11 cellular contexts compared by ENCODE assay signal in the genomic region with DNA sequence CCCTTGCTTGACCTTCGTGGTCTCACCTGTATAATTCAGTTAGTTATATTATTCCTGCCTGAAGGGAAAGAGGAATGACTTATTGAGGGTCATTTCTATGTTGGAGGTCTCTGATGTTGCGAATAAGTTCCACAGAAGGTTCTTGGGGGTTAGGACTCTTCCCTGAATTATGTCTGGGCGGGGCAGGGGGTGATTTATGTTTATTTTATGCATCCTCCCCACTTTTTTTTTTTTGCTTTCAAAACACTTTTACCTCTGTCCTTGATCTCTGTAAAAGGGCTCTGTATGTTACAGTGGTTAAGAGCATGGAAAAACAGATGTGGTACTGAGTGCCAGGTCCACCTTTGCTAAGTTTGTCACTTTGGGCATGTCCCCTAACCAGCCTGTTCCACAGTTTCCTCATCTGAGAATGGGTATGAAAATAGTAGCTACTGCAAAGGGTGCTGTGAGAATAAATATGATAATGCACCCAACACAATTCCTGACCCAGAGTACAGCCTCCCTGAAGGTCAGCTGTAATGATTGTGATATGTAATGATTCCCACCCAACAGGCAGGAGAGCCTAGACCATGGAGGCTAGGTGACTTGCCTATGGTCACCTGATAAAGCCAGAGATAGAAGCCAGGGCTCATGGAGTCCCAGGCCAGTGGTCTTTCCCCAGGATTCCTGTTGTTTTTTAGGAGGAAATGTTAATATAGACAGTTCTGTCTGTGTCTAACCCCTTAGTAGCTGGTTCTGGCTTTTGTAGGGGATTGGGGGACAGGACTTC. TPM values are rescaled to one million over a fixed set of nuclear protein-coding genes. Genes with fewer than 3 reads are reported as not detected.
DNase-seq lines count a peak whose midpoint lies in the region; ATAC-seq and TF ChIP-seq lines count a peak whose summit lies in the region.
"Had no signal": no experiment of that assay in that cellular context is flagged by ENCODE, and none has a peak within 500 bp of the region (broad histone marks: within the 10 kb centered on the region; RNA-seq: fewer than 3 reads in every experiment).

No MANE protein-coding gene starts in this region.

- TF ChIP-seq CTCF in HCT116 (IDR thresholded peaks at IDR 0.05 in 2 of 3, conservative IDR thresholded peaks at IDR 0.05 in 1 of 3; ENCODE audit: borderline replicate concordance in 1 of 3, insufficient read depth in 1 of 3, low read depth in 2 of 3, low read length in 2 of 3) = no peak

- H3K9ac ChIP-seq in BLaER1 treated with 17β-estradiol and CSF1 and Interleukin-3, amounts not matched to agents 10 nM and 100 nM = peak overlapping the region; percentile 76 to 99 (median 97)
- peak overlapping the region; percentile 48 for H3K9ac ChIP-seq in HCT116 (ENCODE audit: low read length)

- no peaks in the 10 kb centered on the region for H3K9me3 Mint-ChIP-seq in activated naive CD8-positive, alpha-beta T cell treated with anti-CD3 and anti-CD28 coated beads, Interleukin-2, amount 10 ng/mL, durations not matched to agents 7 days and 5 days
- no peaks in the 10 kb centered on the region for H3K9me3 Mint-ChIP-seq in naive thymus-derived CD8-positive, alpha-beta T cell
- H3K9me3 Mint-ChIP-seq: H9, nephron had no signal

- H3K27ac Mint-ChIP-seq in activated naive CD8-positive, alpha-beta T cell treated with anti-CD3 and anti-CD28 coated beads, Interleukin-2, amount 10 ng/mL, durations not matched to agents 7 days and 5 days = peak overlapping the region; percentile 95
- peak overlapping the region; percentile 66 to 99 (median 97) for H3K27ac Mint-ChIP-seq in naive thymus-derived CD8-positive, alpha-beta T cell
- H3K27ac Mint-ChIP-seq: H9, nephron had no signal

- H3K27me3 Mint-ChIP-seq in activated naive CD8-positive, alpha-beta T cell treated with anti-CD3 and anti-CD28 coated beads, Interleukin-2, amount 10 ng/mL, durations not matched to agents 7 days and 5 days = no peaks in the 10 kb centered on the region
- no peaks in the 10 kb centered on the region for H3K27me3 Mint-ChIP-seq in naive thymus-derived CD8-positive, alpha-beta T cell

- peak overlapping the region; percentile 89 to 99 (median 93) for H3K4me2 ChIP-seq in BLaER1 treated with 17β-estradiol and CSF1 and Interleukin-3, amounts not matched to agents 10 nM and 100 nM
- H3K4me2 ChIP-seq in HCT116 (ENCODE audit: low read length) = peak overlapping the region; percentile 46; the same call in 1 of the 2 replicates

- POLR2A ChIA-PET in HCT116 (lab: Charles Lee) = no interaction called here
- POLR2A ChIA-PET in activated naive CD8-positive, alpha-beta T cell treated with anti-CD3 and anti-CD28 coated beads, Interleukin-2, amount 10 ng/mL, durations not matched to agents 7 days and 5 days (lab: Charles Lee) = interaction anchor here (0.7 to 8.0 kb wide), 9 partner anchors 10 to 71 kb away, joined by 3 to 211 read pairs (median 108); partner anchors contain the start of gene IRF1
- POLR2A ChIA-PET in naive thymus-derived CD8-positive, alpha-beta T cell (lab: Charles Lee) = interaction anchor here (0.6 to 12.3 kb wide), 9 partner anchors 9 to 878 kb away, joined by 3 to 274 read pairs (median 62); partner anchors contain the start of gene IRF1

- H3K9me3 ChIP-seq in BLaER1 treated with 17β-estradiol and CSF1 and Interleukin-3, amounts not matched to agents 10 nM and 100 nM (replicated peaks in 1 of 11) = no peaks in the 10 kb centered on the region
- no peaks in the 10 kb centered on the region for H3K9me3 ChIP-seq in HCT116 (ENCODE audit: control insufficient read depth in 1 of 2, insufficient read depth in 1 of 2, low read depth in 1 of 2, low read length in 2 of 2)

- ATAC-seq in HCT116 (no peak), GM21447 (IDR thresholded peaks at IDR 0.05; ENCODE audit: unreplicated experiment) (no peak), HG03139 (IDR thresholded peaks at IDR 0.05; ENCODE audit: unreplicated experiment) (no peak), GM18858 (IDR thresholded peaks at IDR 0.05; ENCODE audit: unreplicated experiment) (no peak), HG02852 (IDR thresholded peaks at IDR 0.05; ENCODE audit: unreplicated experiment) (no peak)
- no peak for ATAC-seq in activated naive CD8-positive, alpha-beta T cell treated with anti-CD3 and anti-CD28 coated beads, Interleukin-2, amount 10 ng/mL, durations not matched to agents 7 days and 5 days (ENCODE audit: low read depth)
- no peak for ATAC-seq in naive thymus-derived CD8-positive, alpha-beta T cell

- peaks cover 0 to 14% (median 0%) of the 10 kb centered on the region in 11 experiments; a peak in 2 of 22 replicates for H4K20me1 ChIP-seq in BLaER1 treated with 17β-estradiol and CSF1 and Interleukin-3, amounts not matched to agents 10 nM and 100 nM
- no peaks in the 10 kb centered on the region for H4K20me1 ChIP-seq in HCT116 (ENCODE audit: insufficient read depth)

- H3K79me2 ChIP-seq in HCT116 (ENCODE audit: insufficient read depth, low read length) = no peaks in the 10 kb centered on the region

- H2AFZ ChIP-seq in HCT116 (ENCODE audit: low read depth, low read length, poor library complexity, severe bottlenecking) = no peak overlapping the region

- H3K27ac ChIP-seq in BLaER1 treated with 17β-estradiol and CSF1 and Interleukin-3, amounts not matched to agents 10 nM and 100 nM = peak overlapping the region; percentile 86 to 100 (median 99)
- no peak overlapping the region for H3K27ac ChIP-seq in HCT116 (ENCODE audit: low read depth, low read length)

- no peak for DNase-seq in HCT116 (ENCODE audit: low read depth, low spot score)
- no peak for DNase-seq in activated naive CD8-positive, alpha-beta T cell treated with anti-CD3 and anti-CD28 coated beads, Interleukin-2, amount 10 ng/mL, durations not matched to agents 7 days and 5 days
- DNase-seq in naive thymus-derived CD8-positive, alpha-beta T cell = no peak
- DNase-seq: H9, NCI-H1694 treated with DMSO at 0.1 percent for 48 hours had no signal

- intact Hi-C loops in HCT116 (cut with micrococcal nuclease) = no loop called here

- H3K36me3 Mint-ChIP-seq in activated naive CD8-positive, alpha-beta T cell treated with anti-CD3 and anti-CD28 coated beads, Interleukin-2, amount 10 ng/mL, durations not matched to agents 7 days and 5 days = peaks cover 40% of the 10 kb centered on the region
- H3K36me3 Mint-ChIP-seq in naive thymus-derived CD8-positive, alpha-beta T cell = peaks cover 0 to 19% (median 7%) of the 10 kb centered on the region in 3 donors

- RAD21 ChIA-PET in HCT116 (lab: Charles Lee; ENCODE audit: low non-redundant PET in 1 of 2, low total read pairs in 2 of 2, uncharacterized antibody in 2 of 2, unreplicated experiment in 2 of 2) = no interaction called here

- H3K4me1 Mint-ChIP-seq in activated naive CD8-positive, alpha-beta T cell treated with anti-CD3 and anti-CD28 coated beads, Interleukin-2, amount 10 ng/mL, durations not matched to agents 7 days and 5 days = peaks cover 93% of the 10 kb centered on the region
- H3K4me1 Mint-ChIP-seq in naive thymus-derived CD8-positive, alpha-beta T cell = peaks cover 55 to 100% (median 99%) of the 10 kb centered on the region in 4 donors

- peaks cover 0 to 53% (median 24%) of the 10 kb centered on the region in 11 experiments; a peak in 13 of 22 replicates for H3K36me3 ChIP-seq in BLaER1 treated with 17β-estradiol and CSF1 and Interleukin-3, amounts not matched to agents 10 nM and 100 nM
- H3K36me3 ChIP-seq in HCT116 (ENCODE audit: control insufficient read depth in 1 of 2, insufficient read depth in 2 of 2, low read length in 2 of 2) = no peaks in the 10 kb centered on the region

- no TSS peak for BruUV-seq in HCT116 (replicated peaks; lab: Mats Ljungman, UMichigan)

- no peaks in the 10 kb centered on the region for H3K27me3 ChIP-seq in BLaER1 treated with 17β-estradiol and CSF1 and Interleukin-3, amounts not matched to agents 10 nM and 100 nM
- no peaks in the 10 kb centered on the region for H3K27me3 ChIP-seq in HCT116 (ENCODE audit: insufficient read depth, low read length)

- H3K4me1 ChIP-seq in BLaER1 treated with 17β-estradiol and CSF1 and Interleukin-3, amounts not matched to agents 10 nM and 100 nM = peaks cover 82 to 100% (median 98%) of the 10 kb centered on the region in 10 experiments
- peaks cover 61 to 95% of the 10 kb centered on the region in 2 experiments for H3K4me1 ChIP-seq in HCT116 (ENCODE audit: control insufficient read depth in 1 of 2, insufficient read depth in 2 of 2, low read length in 2 of 2)

- no peaks in the 10 kb centered on the region for H3K9me2 ChIP-seq in HCT116 (ENCODE audit: insufficient read depth)

- TF ChIP-seq RAD21 in HCT116 (IDR thresholded peaks at IDR 0.05; ENCODE audit: low read depth) = no peak

- H3K4me3 Mint-ChIP-seq in activated naive CD8-positive, alpha-beta T cell treated with anti-CD3 and anti-CD28 coated beads, Interleukin-2, amount 10 ng/mL, durations not matched to agents 7 days and 5 days = peak overlapping the region; percentile 85
- H3K4me3 Mint-ChIP-seq in naive thymus-derived CD8-positive, alpha-beta T cell = peak overlapping the region in 9 of 10 donors; percentile 24 to 90 (median 70)
- H3K4me3 Mint-ChIP-seq: H9, nephron had no signal

- CTCF ChIA-PET in HCT116 (lab: Charles Lee) = interaction anchor here (1.2 kb wide), 1 partner anchor 72 kb away, joined by 3 read pairs; no protein-coding TSS in a partner anchor

- peak overlapping the region; percentile 31 to 87 (median 68) for H3K4me3 ChIP-seq in BLaER1 treated with 17β-estradiol and CSF1 and Interleukin-3, amounts not matched to agents 10 nM and 100 nM
- no peak overlapping the region for H3K4me3 ChIP-seq in HCT116 (replicated peaks in 1 of 2; ENCODE audit: low read depth in 1 of 2, low read length in 2 of 2)

- TF ChIP-seq POLR2A in HCT116 (IDR thresholded peaks at IDR 0.05; ENCODE audit: borderline replicate concordance, extremely low read depth, insufficient read depth, insufficient read length) = no peak

TF ChIP-seq in HCT116, 20 proteins besides CTCF, POLR2A, EP300 and RAD21 (continues in another document):
- no peak for TF ChIP-seq EZH2 (IDR thresholded peaks at IDR 0.05)
- TF ChIP-seq, protein P1, sequence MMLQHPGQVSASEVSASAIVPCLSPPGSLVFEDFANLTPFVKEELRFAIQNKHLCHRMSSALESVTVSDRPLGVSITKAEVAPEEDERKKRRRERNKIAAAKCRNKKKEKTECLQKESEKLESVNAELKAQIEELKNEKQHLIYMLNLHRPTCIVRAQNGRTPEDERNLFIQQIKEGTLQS (IDR thresholded peaks at IDR 0.05) = no peak
- TF ChIP-seq SP1 (IDR thresholded peaks at IDR 0.05; ENCODE audit: low read depth) = no peak
- no peak for TF ChIP-seq ZFX (IDR thresholded peaks at IDR 0.05)
- TF ChIP-seq EGR1 (IDR thresholded peaks at IDR 0.05; ENCODE audit: low read depth) = no peak
- no peak for TF ChIP-seq SRF (IDR thresholded peaks at IDR 0.05; ENCODE audit: low read depth)

RNA-seq across cellular contexts. Expression of gene SLC22A5, which starts 54.8 kb away (rescaled TPM):
- 9.9 TPM for total RNA-seq in HCT116 (2021; ENCODE audit: unreplicated experiment)
- polyA plus RNA-seq in HCT116 (2012) = 6.8 and 9.1 TPM in 2 replicates
- total RNA-seq in activated naive CD8-positive, alpha-beta T cell treated with anti-CD3 and anti-CD28 coated beads, Interleukin-2, amount 10 ng/mL, durations not matched to agents 7 days and 5 days = 1 to 10 TPM; 5.1 to 6.0 TPM
- 10 to 100 TPM in 1 of 2 experiments, 1 to 10 TPM in 1; 9.9 to 11.1 TPM for total RNA-seq in naive thymus-derived CD8-positive, alpha-beta T cell
- 1 to 10 TPM; 1.9 to 3.2 (median 2.0) TPM for polyA plus RNA-seq in naive thymus-derived CD8-positive, alpha-beta T cell

Comparison
In these comparisons a context has a peak if more than half of its experiments do, and no peak if none do; other contexts are left out.
1. H3K4me3 ChIP-seq: peak in BLaER1 treated with 17β-estradiol and CSF1 and Interleukin-3, amounts not matched to agents 10 nM and 100 nM (10 of 10); none in HCT116 (0 of 2).